ENCODE assay signal across 1 cellular context in genomic region chr14:78164226-78164853, GRCh38.
TF ChIP-seq lines count a peak whose summit lies in the region.

No MANE protein-coding gene starts in this region.

TF ChIP-seq in H1, 55 proteins besides CTCF, POLR2A, EP300 and RAD21 (continued from another document):
- TF ChIP-seq SP1 (IDR thresholded peaks at IDR 0.05; ENCODE audit: low read depth, low read length) (no peak), CBX8 (IDR thresholded peaks at IDR 0.05; ENCODE audit: borderline replicate concordance, low read depth, low read length) (no peak), BRCA1 (IDR thresholded peaks at IDR 0.05; ENCODE audit: low read depth, low read length) (no peak)
